Comparison of ENCODE assay signal across 16 cellular contexts in the genomic region with DNA sequence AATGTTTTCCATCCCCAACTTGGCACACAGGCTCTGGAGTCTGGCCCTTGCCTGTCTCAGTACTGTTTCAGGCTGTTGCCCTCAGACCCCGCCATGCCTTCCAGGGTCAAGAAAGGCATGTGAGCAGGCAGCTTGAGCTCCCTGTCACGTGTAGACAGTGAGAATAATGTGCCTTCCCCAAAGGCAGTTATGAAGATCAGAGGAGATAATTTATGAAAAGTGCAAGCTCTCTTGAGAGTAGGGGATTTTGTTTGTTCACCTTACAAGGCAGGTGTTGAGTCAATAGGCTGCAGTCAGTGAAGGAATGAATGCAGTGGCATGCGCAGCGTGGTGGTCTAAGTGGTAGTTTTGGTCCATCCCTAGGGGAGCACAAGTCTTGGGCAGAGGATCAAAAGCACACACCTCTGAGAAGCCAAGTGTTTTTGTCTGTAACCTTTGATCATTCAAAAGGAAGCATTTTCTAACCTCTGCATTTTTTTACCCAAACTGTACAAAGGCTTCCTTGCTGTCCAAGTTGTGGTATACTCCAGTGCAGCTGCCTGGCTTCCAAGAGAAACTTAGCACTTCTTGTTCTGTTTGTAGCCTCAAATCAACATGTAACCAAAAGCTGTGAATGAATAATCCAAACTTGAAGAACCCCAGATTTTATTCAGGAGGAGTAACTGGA. TPM values are rescaled to one million over a fixed set of nuclear protein-coding genes. Genes with fewer than 3 reads are reported as not detected.
DNase-seq lines count a peak whose midpoint lies in the region; ATAC-seq and TF ChIP-seq lines count a peak whose summit lies in the region.
"Had no signal": no experiment of that assay in that cellular context is flagged by ENCODE, and none has a peak within 500 bp of the region (broad histone marks: within the 10 kb centered on the region; RNA-seq: fewer than 3 reads in every experiment).

No MANE protein-coding gene starts in this region.

- peaks cover 38% of the 10 kb centered on the region for H3K4me1 Mint-ChIP-seq in activated CD8-positive, alpha-beta T cell treated with anti-CD3 and anti-CD28 coated beads for 36 hours (ENCODE audit: low read depth)
- peaks cover 17% of the 10 kb centered on the region for H3K4me1 Mint-ChIP-seq in activated CD8-positive, alpha-beta T cell treated with anti-CD3 and anti-CD28 coated beads, Interleukin-2, amount 10 ng/mL, durations not matched to agents 7 days and 5 days (ENCODE audit: low read depth)
- peaks cover 27 to 61% (median 41%) of the 10 kb centered on the region in 4 donors for H3K4me1 Mint-ChIP-seq in naive thymus-derived CD8-positive, alpha-beta T cell
- peaks cover 27% of the 10 kb centered on the region for H3K4me1 Mint-ChIP-seq in activated T-helper 1 cell treated with anti-CD3 and anti-CD28 coated beads, Interleukin-12 subunit alpha, Interleukin-12 subunit beta, Interleukin-2, Interleukin-4 antibody, amounts not matched to agents 30 ng/mL and 10 ng/mL and 1 ng/mL, durations not matched to agents 14 hours and 24 hours and 36 hours (ENCODE audit: low read depth)
- peaks cover 2% of the 10 kb centered on the region for H3K4me1 Mint-ChIP-seq in mesothelial cell of epicardium

- peak; percentile 22 for ATAC-seq in activated CD8-positive, alpha-beta T cell treated with anti-CD3 and anti-CD28 coated beads for 36 hours
- no peak for ATAC-seq in activated CD8-positive, alpha-beta T cell treated with anti-CD3 and anti-CD28 coated beads, Interleukin-2, amount 10 ng/mL, durations not matched to agents 7 days and 5 days
- ATAC-seq in GM18868 (IDR thresholded peaks at IDR 0.05; ENCODE audit: unreplicated experiment): peak; percentile 68
- peak; percentile 47 for ATAC-seq in HG03097 (IDR thresholded peaks at IDR 0.05; ENCODE audit: low FRiP score, unreplicated experiment)
- peak; percentile 70 to 78 for ATAC-seq in naive thymus-derived CD8-positive, alpha-beta T cell
- ATAC-seq in GM21447 (IDR thresholded peaks at IDR 0.05; ENCODE audit: unreplicated experiment): no peak
- ATAC-seq: A549, HCT116, SK-N-SH treated with all-trans-retinoic acid at 6 μM for 48 hours had no signal

- H3K36me3 Mint-ChIP-seq in activated CD8-positive, alpha-beta T cell treated with anti-CD3 and anti-CD28 coated beads for 36 hours (ENCODE audit: low read depth): peaks cover 29% of the 10 kb centered on the region
- peaks cover 30% of the 10 kb centered on the region for H3K36me3 Mint-ChIP-seq in activated CD8-positive, alpha-beta T cell treated with anti-CD3 and anti-CD28 coated beads, Interleukin-2, amount 10 ng/mL, durations not matched to agents 7 days and 5 days (ENCODE audit: low read depth)
- H3K36me3 Mint-ChIP-seq in naive thymus-derived CD8-positive, alpha-beta T cell: peaks cover 0 to 10% (median 9%) of the 10 kb centered on the region in 3 donors
- H3K36me3 Mint-ChIP-seq in activated T-helper 1 cell treated with anti-CD3 and anti-CD28 coated beads, Interleukin-12 subunit alpha, Interleukin-12 subunit beta, Interleukin-2, Interleukin-4 antibody, amounts not matched to agents 30 ng/mL and 10 ng/mL and 1 ng/mL, durations not matched to agents 14 hours and 24 hours and 36 hours (ENCODE audit: low read depth): peaks cover 19% of the 10 kb centered on the region
- peaks cover 26% of the 10 kb centered on the region for H3K36me3 Mint-ChIP-seq in mesothelial cell of epicardium

- CTCF ChIA-PET in activated CD8-positive, alpha-beta T cell treated with anti-CD3 and anti-CD28 coated beads for 36 hours (lab: Charles Lee): interaction anchor here (0.9 to 2.5 kb wide), 3 partner anchors 10 to 15 kb away, joined by 3 to 9 read pairs (median 7); a partner anchor contains a TSS
- CTCF ChIA-PET in activated CD8-positive, alpha-beta T cell treated with anti-CD3 and anti-CD28 coated beads, Interleukin-2, amount 10 ng/mL, durations not matched to agents 7 days and 5 days (lab: Charles Lee): interaction anchor here (1.2 kb wide), 1 partner anchor 15 kb away, joined by 5 read pairs; no protein-coding TSS in a partner anchor

- no peaks in the 10 kb centered on the region for H3K9me3 Mint-ChIP-seq in activated CD8-positive, alpha-beta T cell treated with anti-CD3 and anti-CD28 coated beads for 36 hours
- no peaks in the 10 kb centered on the region for H3K9me3 Mint-ChIP-seq in activated CD8-positive, alpha-beta T cell treated with anti-CD3 and anti-CD28 coated beads, Interleukin-2, amount 10 ng/mL, durations not matched to agents 7 days and 5 days (ENCODE audit: insufficient read depth)
- H3K9me3 Mint-ChIP-seq in naive thymus-derived CD8-positive, alpha-beta T cell: no peaks in the 10 kb centered on the region
- no peaks in the 10 kb centered on the region for H3K9me3 Mint-ChIP-seq in activated T-helper 1 cell treated with anti-CD3 and anti-CD28 coated beads, Interleukin-12 subunit alpha, Interleukin-12 subunit beta, Interleukin-2, Interleukin-4 antibody, amounts not matched to agents 30 ng/mL and 10 ng/mL and 1 ng/mL, durations not matched to agents 14 hours and 24 hours and 36 hours
- peaks cover 5% of the 10 kb centered on the region for H3K9me3 Mint-ChIP-seq in mesothelial cell of epicardium

- H3K27me3 Mint-ChIP-seq in activated CD8-positive, alpha-beta T cell treated with anti-CD3 and anti-CD28 coated beads for 36 hours: no peaks in the 10 kb centered on the region
- H3K27me3 Mint-ChIP-seq in activated CD8-positive, alpha-beta T cell treated with anti-CD3 and anti-CD28 coated beads, Interleukin-2, amount 10 ng/mL, durations not matched to agents 7 days and 5 days (ENCODE audit: low read depth): no peaks in the 10 kb centered on the region
- no peaks in the 10 kb centered on the region for H3K27me3 Mint-ChIP-seq in naive thymus-derived CD8-positive, alpha-beta T cell
- no peaks in the 10 kb centered on the region for H3K27me3 Mint-ChIP-seq in activated T-helper 1 cell treated with anti-CD3 and anti-CD28 coated beads, Interleukin-12 subunit alpha, Interleukin-12 subunit beta, Interleukin-2, Interleukin-4 antibody, amounts not matched to agents 30 ng/mL and 10 ng/mL and 1 ng/mL, durations not matched to agents 14 hours and 24 hours and 36 hours (ENCODE audit: insufficient read depth)
- H3K27me3 Mint-ChIP-seq in mesothelial cell of epicardium (ENCODE audit: low read depth): no peaks in the 10 kb centered on the region
- H3K27me3 Mint-ChIP-seq: CD4-positive, CD25-positive, alpha-beta regulatory T cell had no signal

- TF ChIP-seq CTCF in activated CD8-positive, alpha-beta T cell treated with anti-CD3 and anti-CD28 coated beads for 36 hours (IDR thresholded peaks at IDR 0.05): no peak
- no peak for TF ChIP-seq CTCF in mesothelial cell of epicardium (IDR thresholded peaks at IDR 0.05; ENCODE audit: unreplicated experiment)

- POLR2A ChIA-PET in activated CD8-positive, alpha-beta T cell treated with anti-CD3 and anti-CD28 coated beads for 36 hours (lab: Charles Lee): no interaction called here
- POLR2A ChIA-PET in activated CD8-positive, alpha-beta T cell treated with anti-CD3 and anti-CD28 coated beads, Interleukin-2, amount 10 ng/mL, durations not matched to agents 7 days and 5 days (lab: Charles Lee): no interaction called here
- POLR2A ChIA-PET in naive thymus-derived CD8-positive, alpha-beta T cell (lab: Charles Lee): interaction anchor here (0.7 kb wide), 1 partner anchor 13 kb away, joined by 3 read pairs; no protein-coding TSS in a partner anchor

- no peak overlapping the region for H3K4me3 Mint-ChIP-seq in activated CD8-positive, alpha-beta T cell treated with anti-CD3 and anti-CD28 coated beads for 36 hours
- H3K4me3 Mint-ChIP-seq in activated CD8-positive, alpha-beta T cell treated with anti-CD3 and anti-CD28 coated beads, Interleukin-2, amount 10 ng/mL, durations not matched to agents 7 days and 5 days: no peak overlapping the region
- peak overlapping the region in 8 of 10 donors; percentile 0 to 42 (median 28) for H3K4me3 Mint-ChIP-seq in naive thymus-derived CD8-positive, alpha-beta T cell
- no peak overlapping the region for H3K4me3 Mint-ChIP-seq in activated T-helper 1 cell treated with anti-CD3 and anti-CD28 coated beads, Interleukin-12 subunit alpha, Interleukin-12 subunit beta, Interleukin-2, Interleukin-4 antibody, amounts not matched to agents 30 ng/mL and 10 ng/mL and 1 ng/mL, durations not matched to agents 14 hours and 24 hours and 36 hours
- no peak overlapping the region for H3K4me3 Mint-ChIP-seq in mesothelial cell of epicardium
- H3K4me3 Mint-ChIP-seq: CD4-positive, CD25-positive, alpha-beta regulatory T cell had no signal

- H3K27ac Mint-ChIP-seq in activated CD8-positive, alpha-beta T cell treated with anti-CD3 and anti-CD28 coated beads for 36 hours: no peak overlapping the region
- no peak overlapping the region for H3K27ac Mint-ChIP-seq in activated CD8-positive, alpha-beta T cell treated with anti-CD3 and anti-CD28 coated beads, Interleukin-2, amount 10 ng/mL, durations not matched to agents 7 days and 5 days
- peak overlapping the region; percentile 46 to 88 (median 74) for H3K27ac Mint-ChIP-seq in naive thymus-derived CD8-positive, alpha-beta T cell
- no peak overlapping the region for H3K27ac Mint-ChIP-seq in activated T-helper 1 cell treated with anti-CD3 and anti-CD28 coated beads, Interleukin-12 subunit alpha, Interleukin-12 subunit beta, Interleukin-2, Interleukin-4 antibody, amounts not matched to agents 30 ng/mL and 10 ng/mL and 1 ng/mL, durations not matched to agents 14 hours and 24 hours and 36 hours
- no peak overlapping the region for H3K27ac Mint-ChIP-seq in mesothelial cell of epicardium
- H3K27ac Mint-ChIP-seq: CD4-positive, CD25-positive, alpha-beta regulatory T cell had no signal

- intact Hi-C loops in activated CD8-positive, alpha-beta T cell treated with anti-CD3 and anti-CD28 coated beads for 36 hours (cut with micrococcal nuclease): no loop called here
- intact Hi-C loops in activated T-helper 1 cell treated with anti-CD3 and anti-CD28 coated beads, Interleukin-12 subunit alpha, Interleukin-12 subunit beta, Interleukin-2, Interleukin-4 antibody, amounts not matched to agents 30 ng/mL and 10 ng/mL and 1 ng/mL, durations not matched to agents 14 hours and 24 hours and 36 hours (cut with micrococcal nuclease): no loop called here

- no peak for DNase-seq in activated CD8-positive, alpha-beta T cell treated with anti-CD3 and anti-CD28 coated beads for 36 hours
- DNase-seq in activated CD8-positive, alpha-beta T cell treated with anti-CD3 and anti-CD28 coated beads, Interleukin-2, amount 10 ng/mL, durations not matched to agents 7 days and 5 days: no peak
- DNase-seq in naive thymus-derived CD8-positive, alpha-beta T cell: peak in 2 of 10 donors; percentile 21 to 24
- DNase-seq in activated T-helper 1 cell treated with anti-CD3 and anti-CD28 coated beads, Interleukin-12 subunit alpha, Interleukin-12 subunit beta, Interleukin-2, Interleukin-4 antibody, amounts not matched to agents 30 ng/mL and 10 ng/mL and 1 ng/mL, durations not matched to agents 14 hours and 24 hours and 36 hours (ENCODE audit: low spot score): no peak
- no peak for DNase-seq in mesothelial cell of epicardium (ENCODE audit: low spot score in 2 of 2, unreplicated experiment in 2 of 2)
- DNase-seq: CD4-positive, CD25-positive, alpha-beta regulatory T cell; effector CD8-positive, alpha-beta T cell; NCI-H1694; NCI-H510A; OCI-M1 had no signal

RNA-seq across cellular contexts. Expression of a gene that starts 14.4 kb away (rescaled TPM):
- total RNA-seq in activated CD8-positive, alpha-beta T cell treated with anti-CD3 and anti-CD28 coated beads for 36 hours: 10 to 100 TPM; 50.3 to 50.7 TPM
- total RNA-seq in activated CD8-positive, alpha-beta T cell treated with anti-CD3 and anti-CD28 coated beads, Interleukin-2, amount 10 ng/mL, durations not matched to agents 7 days and 5 days: 10 to 100 TPM; 52.8 to 53.7 TPM
- 10 to 100 TPM; 22.5 to 23.1 TPM for total RNA-seq in naive thymus-derived CD8-positive, alpha-beta T cell
- 10 to 100 TPM; 36.0 to 42.2 (median 37.7) TPM for polyA plus RNA-seq in naive thymus-derived CD8-positive, alpha-beta T cell
- total RNA-seq in activated T-helper 1 cell treated with anti-CD3 and anti-CD28 coated beads, Interleukin-12 subunit alpha, Interleukin-12 subunit beta, Interleukin-2, Interleukin-4 antibody, amounts not matched to agents 30 ng/mL and 10 ng/mL and 1 ng/mL, durations not matched to agents 14 hours and 24 hours and 36 hours: 33.9 and 36.8 TPM in 2 replicates
- total RNA-seq in mesothelial cell of epicardium: 48.8 to 51.9 TPM (median 50.7 TPM) in 3 replicates

Comparison
In these comparisons a context has a peak if more than half of its experiments do, and no peak if none do; other contexts are left out.
1. ATAC-seq: peak in activated CD8-positive, alpha-beta T cell treated with anti-CD3 and anti-CD28 coated beads for 36 hours (single experiment), GM18868 (single experiment), HG03097 (single experiment) and naive thymus-derived CD8-positive, alpha-beta T cell (2 of 2); none in activated CD8-positive, alpha-beta T cell treated with anti-CD3 and anti-CD28 coated beads, Interleukin-2, amount 10 ng/mL, durations not matched to agents 7 days and 5 days (single experiment) and GM21447 (single experiment).
2. H3K27ac Mint-ChIP-seq: peak in naive thymus-derived CD8-positive, alpha-beta T cell (10 of 10); none in activated CD8-positive, alpha-beta T cell treated with anti-CD3 and anti-CD28 coated beads for 36 hours (single experiment), activated CD8-positive, alpha-beta T cell treated with anti-CD3 and anti-CD28 coated beads, Interleukin-2, amount 10 ng/mL, durations not matched to agents 7 days and 5 days (single experiment), activated T-helper 1 cell treated with anti-CD3 and anti-CD28 coated beads, Interleukin-12 subunit alpha, Interleukin-12 subunit beta, Interleukin-2, Interleukin-4 antibody, amounts not matched to agents 30 ng/mL and 10 ng/mL and 1 ng/mL, durations not matched to agents 14 hours and 24 hours and 36 hours (single experiment) and mesothelial cell of epicardium (single experiment).
3. H3K4me3 Mint-ChIP-seq: peak in naive thymus-derived CD8-positive, alpha-beta T cell (8 of 10); none in activated CD8-positive, alpha-beta T cell treated with anti-CD3 and anti-CD28 coated beads for 36 hours (single experiment), activated CD8-positive, alpha-beta T cell treated with anti-CD3 and anti-CD28 coated beads, Interleukin-2, amount 10 ng/mL, durations not matched to agents 7 days and 5 days (single experiment), activated T-helper 1 cell treated with anti-CD3 and anti-CD28 coated beads, Interleukin-12 subunit alpha, Interleukin-12 subunit beta, Interleukin-2, Interleukin-4 antibody, amounts not matched to agents 30 ng/mL and 10 ng/mL and 1 ng/mL, durations not matched to agents 14 hours and 24 hours and 36 hours (single experiment) and mesothelial cell of epicardium (single experiment).